8 cellular contexts compared by ENCODE assay signal in genomic region chr16:85556456-85557082, GRCh38. TPM values are rescaled to one million over a fixed set of nuclear protein-coding genes. Genes with fewer than 3 reads are reported as not detected.
A peak's percentile ranks its signal among the peaks of the same experiment; 100 is the strongest.
DNase-seq lines count a peak whose midpoint lies in the region; TF ChIP-seq lines count a peak whose summit lies in the region.

No MANE protein-coding gene starts in this region.

- H2BK15ac ChIP-seq in mesenchymal stem cell (ENCODE audit: low read depth, poor library complexity, severe bottlenecking), result peak overlapping the region; percentile 80

- no peaks in the 10 kb centered on the region for H3K9me3 Mint-ChIP-seq in dendritic cell treated with granulocyte-macrophage colony-stimulating factor and Interleukin-4, amounts not matched to agents 40 ng/mL and 50 ng/mL, for 4 days

- peak overlapping the region; percentile 98 for H3K4me3 ChIP-seq in Loucy (ENCODE audit: low read length, poor library complexity, severe bottlenecking)
- peak overlapping the region; percentile 85 to 88 for H3K4me3 ChIP-seq in mesenchymal stem cell (ENCODE audit: insufficient read depth in 1 of 2, low read depth in 1 of 2, low read length in 2 of 2)
- H3K4me3 ChIP-seq in stomach smooth muscle (ENCODE audit: low read length in 2 of 2), result peak overlapping the region; percentile 78 to 84

- peak overlapping the region; percentile 95 for H3K4me3 Mint-ChIP-seq in dendritic cell treated with granulocyte-macrophage colony-stimulating factor and Interleukin-4, amounts not matched to agents 40 ng/mL and 50 ng/mL, for 4 days

- H3K27me3 Mint-ChIP-seq in dendritic cell treated with granulocyte-macrophage colony-stimulating factor and Interleukin-4, amounts not matched to agents 40 ng/mL and 50 ng/mL, for 4 days, result no peaks in the 10 kb centered on the region

- H4K91ac ChIP-seq in mesenchymal stem cell (ENCODE audit: low read length), result peak overlapping the region; percentile 93

- H2BK5ac ChIP-seq in mesenchymal stem cell (ENCODE audit: low read depth, low read length, poor library complexity, severe bottlenecking), result peak overlapping the region; percentile 23

- no peak for TF ChIP-seq CTCF in Loucy (conservative IDR thresholded peaks at IDR 0.05; ENCODE audit: low read length)

- no peak overlapping the region for H2BK12ac ChIP-seq in mesenchymal stem cell (ENCODE audit: low read length in 2 of 2)

- H3K23ac ChIP-seq in mesenchymal stem cell (ENCODE audit: low read length in 2 of 2), result peak overlapping the region in 1 of 2 experiments; percentile 68

- peak overlapping the region; percentile 90 to 99 for H3K18ac ChIP-seq in mesenchymal stem cell (ENCODE audit: low read depth in 1 of 2, low read length in 2 of 2)

- H3K4ac ChIP-seq in mesenchymal stem cell (ENCODE audit: low read depth in 1 of 2, low read length in 2 of 2), result peak overlapping the region; percentile 81 to 94

- H3F3A ChIP-seq in Loucy (ENCODE audit: low read depth), result peaks cover 4% of the 10 kb centered on the region

- H3K9me2 ChIP-seq in Loucy (replicated peaks; ENCODE audit: low read depth, low read length), result no peaks in the 10 kb centered on the region

- H3K27ac Mint-ChIP-seq in dendritic cell treated with granulocyte-macrophage colony-stimulating factor and Interleukin-4, amounts not matched to agents 40 ng/mL and 50 ng/mL, for 4 days, result peak overlapping the region; percentile 95

- no peak overlapping the region for H4K8ac ChIP-seq in mesenchymal stem cell (ENCODE audit: low read length)

- peaks cover 20% of the 10 kb centered on the region for H3K79me1 ChIP-seq in mesenchymal stem cell (replicated peaks; ENCODE audit: low read length, poor library complexity, severe bottlenecking)

- H3K36me3 Mint-ChIP-seq in dendritic cell treated with granulocyte-macrophage colony-stimulating factor and Interleukin-4, amounts not matched to agents 40 ng/mL and 50 ng/mL, for 4 days (ENCODE audit: low read depth), result peaks cover 26% of the 10 kb centered on the region

- H2BK120ac ChIP-seq in mesenchymal stem cell (ENCODE audit: low read depth, low read length), result peak overlapping the region; percentile 94

- peaks cover 65% of the 10 kb centered on the region for H3K4me1 Mint-ChIP-seq in dendritic cell treated with granulocyte-macrophage colony-stimulating factor and Interleukin-4, amounts not matched to agents 40 ng/mL and 50 ng/mL, for 4 days (ENCODE audit: low read depth)

- DNase-seq in DMS 273 (lab: John Stamatoyannopoulos, UW; ENCODE audit: unreplicated experiment) (peak; percentile 88), DMS 273 treated with DMSO at 0.1 percent for 48 hours (lab: John Stamatoyannopoulos, UW) (no peak), mesenchymal stem cell (peak; percentile 63), NCI-H774 (lab: John Stamatoyannopoulos, UW) (no peak)
- DNase-seq in activated CD4-positive, alpha-beta T cell treated with anti-CD3 and anti-CD28 coated beads for 1 hour, result peak; percentile 38

- H4K20me1 ChIP-seq in Loucy (ENCODE audit: insufficient read depth, low read length, poor library complexity, severe bottlenecking), result peaks cover 50% of the 10 kb centered on the region

- 2% methylated on average over 36 of the region's 65 CpGs for WGBS in mesenchymal stem cell

- H2AFZ ChIP-seq in Loucy (ENCODE audit: low read length) (no peak overlapping the region), mesenchymal stem cell (ENCODE audit: low read depth, low read length) (no peak overlapping the region)

- peak overlapping the region; percentile 36 to 88 for H3K14ac ChIP-seq in mesenchymal stem cell (ENCODE audit: low read length in 2 of 2)

- H3K27ac ChIP-seq in mesenchymal stem cell (ENCODE audit: low read length, poor library complexity, severe bottlenecking) (no peak overlapping the region), stomach smooth muscle (ENCODE audit: low read length) (peak overlapping the region; percentile 80)

- H3K9me3 ChIP-seq in Loucy (ENCODE audit: insufficient read depth, low read depth, low read length) (no peaks in the 10 kb centered on the region), mesenchymal stem cell (ENCODE audit: control insufficient read depth, low read length) (no peaks in the 10 kb centered on the region), stomach smooth muscle (ENCODE audit: control insufficient read depth in 2 of 2, low read length in 2 of 2) (no peaks in the 10 kb centered on the region)

- H3K36me3 ChIP-seq in Loucy (ENCODE audit: insufficient read depth, low read length), result no peaks in the 10 kb centered on the region
- H3K36me3 ChIP-seq in mesenchymal stem cell (ENCODE audit: control insufficient read depth in 1 of 2, insufficient read depth in 2 of 2, low read depth in 1 of 2, low read length in 2 of 2), result no peaks in the 10 kb centered on the region
- no peaks in the 10 kb centered on the region for H3K36me3 ChIP-seq in stomach smooth muscle (ENCODE audit: control insufficient read depth in 2 of 2, insufficient read depth in 2 of 2, low read length in 2 of 2)

- peaks cover 36% of the 10 kb centered on the region for H3K4me1 ChIP-seq in Loucy (ENCODE audit: insufficient read depth, low read length, poor library complexity, severe bottlenecking)
- peaks cover 26% of the 10 kb centered on the region for H3K4me1 ChIP-seq in mesenchymal stem cell (ENCODE audit: control insufficient read depth, insufficient read depth, low read depth, low read length)
- H3K4me1 ChIP-seq in stomach smooth muscle (ENCODE audit: control insufficient read depth, insufficient read depth, low read length), result peaks cover 33% of the 10 kb centered on the region

- no peak overlapping the region for H2AK5ac ChIP-seq in mesenchymal stem cell (ENCODE audit: low read length, severe bottlenecking)

- H3K4me2 ChIP-seq in Loucy (ENCODE audit: low read depth, low read length, poor library complexity, severe bottlenecking) (peak overlapping the region; percentile 95), mesenchymal stem cell (ENCODE audit: low read length, poor library complexity, severe bottlenecking) (peak overlapping the region; percentile 64)

- H3K27me3 ChIP-seq in Loucy (ENCODE audit: insufficient read depth, low read length, poor library complexity, severe bottlenecking) (peaks cover 6% of the 10 kb centered on the region), mesenchymal stem cell (ENCODE audit: control insufficient read depth in 1 of 2, insufficient read depth in 1 of 2, low read length in 2 of 2) (no peaks in the 10 kb centered on the region), stomach smooth muscle (ENCODE audit: control insufficient read depth in 1 of 2, insufficient read depth in 2 of 2, low read length in 2 of 2) (no peaks in the 10 kb centered on the region)

- peaks cover 75% of the 10 kb centered on the region for H3K79me2 ChIP-seq in Loucy (ENCODE audit: insufficient read depth, low read length)

- peak overlapping the region; percentile 100 for H3K9ac ChIP-seq in Loucy (ENCODE audit: low read depth, low read length, poor library complexity, severe bottlenecking)
- H3K9ac ChIP-seq in mesenchymal stem cell (ENCODE audit: low read length), result peak overlapping the region; percentile 91
- H3K9ac ChIP-seq in stomach smooth muscle (ENCODE audit: low read length in 2 of 2), result peak overlapping the region; percentile 47 to 72

- intact Hi-C loops in dendritic cell treated with granulocyte-macrophage colony-stimulating factor and Interleukin-4, amounts not matched to agents 40 ng/mL and 50 ng/mL, for 4 days (cut with micrococcal nuclease), result no loop called here

RNA-seq across cellular contexts. Expression of gene GSE1, which starts 56.6 kb away (rescaled TPM):
- polyA plus RNA-seq in mesenchymal stem cell (2013, experiment 1 of 2), result 39.2 TPM
- 38.5 TPM for polyA plus RNA-seq in mesenchymal stem cell (2013, experiment 2 of 2)

Comparison
In these comparisons a context has a peak if more than half of its experiments do, and no peak if none do; other contexts are left out.
1. DNase-seq: peak in DMS 273 (single experiment), activated CD4-positive, alpha-beta T cell treated with anti-CD3 and anti-CD28 coated beads for 1 hour (single experiment) and mesenchymal stem cell (single experiment); none in DMS 273 treated with DMSO at 0.1 percent for 48 hours (single experiment) and NCI-H774 (single experiment).
2. Peak in every context shown above with its lines, with median percentiles within 50 percentile points of each other: H3K4me3 ChIP-seq and H3K9ac ChIP-seq.